20 cellular contexts compared by ENCODE assay signal in genomic region chr10:99809481-99809880, GRCh38.
"Had no signal": no experiment of that assay in that cellular context is flagged by ENCODE, and none has a peak within 500 bp of the region (broad histone marks: within the 10 kb centered on the region; RNA-seq: fewer than 3 reads in every experiment).

No MANE protein-coding gene starts in this region.

- H3K4me3 Mint-ChIP-seq: activated CD4-positive, alpha-beta T cell treated with anti-CD3 and anti-CD28 coated beads, Interleukin-2, amount 10 ng/mL, durations not matched to agents 24 days and 14 days; activated naive CD4-positive, alpha-beta T cell treated with anti-CD3 and anti-CD28 coated beads, Interleukin-2, amount 10 ng/mL, durations not matched to agents 7 days and 5 days; activated T-helper 17 cell treated with anti-CD3 and anti-CD28 coated beads, Interleukin-2, amount 50 U/mL, for 72 hours; brain; naive B cell; T-cell had no signal

- H3K27me3 ChIP-seq: heart right ventricle, pancreas, right atrium auricular region, spleen, testis had no signal

- H3K27ac ChIP-seq: heart right ventricle, left ventricle myocardium inferior, pancreas, right atrium auricular region, SK-N-MC, spleen, testis had no signal

- H3K27ac Mint-ChIP-seq: activated CD4-positive, alpha-beta T cell treated with anti-CD3 and anti-CD28 coated beads, Interleukin-2, amount 10 ng/mL, durations not matched to agents 24 days and 14 days; activated naive CD4-positive, alpha-beta T cell treated with anti-CD3 and anti-CD28 coated beads, Interleukin-2, amount 10 ng/mL, durations not matched to agents 7 days and 5 days; activated T-helper 17 cell treated with anti-CD3 and anti-CD28 coated beads, Interleukin-2, amount 50 U/mL, for 72 hours; T-cell had no signal

- H3K4me1 Mint-ChIP-seq: activated CD4-positive, alpha-beta T cell treated with anti-CD3 and anti-CD28 coated beads, Interleukin-2, amount 10 ng/mL, durations not matched to agents 24 days and 14 days; activated naive CD4-positive, alpha-beta T cell treated with anti-CD3 and anti-CD28 coated beads, Interleukin-2, amount 10 ng/mL, durations not matched to agents 7 days and 5 days; activated T-helper 17 cell treated with anti-CD3 and anti-CD28 coated beads, Interleukin-2, amount 50 U/mL, for 72 hours; brain; naive B cell; T-cell had no signal

- ATAC-seq: activated T-helper 17 cell treated with anti-CD3 and anti-CD28 coated beads, Interleukin-2, amount 50 U/mL, for 72 hours; heart right ventricle; Right ventricle myocardium inferior; T-cell had no signal

- DNase-seq: activated CD4-positive, alpha-beta T cell treated with anti-CD3 and anti-CD28 coated beads, Interleukin-2, amount 10 ng/mL, durations not matched to agents 24 days and 14 days; activated CD8-positive, alpha-beta memory T cell treated with anti-CD3 and anti-CD28 coated beads for 24 hours; activated naive CD4-positive, alpha-beta T cell treated with anti-CD3 and anti-CD28 coated beads, Interleukin-2, amount 10 ng/mL, durations not matched to agents 7 days and 5 days; foreskin melanocyte; heart right ventricle; kidney; left ventricle myocardium inferior; naive B cell; pancreas; spleen; stimulated activated CD4-positive, alpha-beta T cell treated with anti-CD3 and anti-CD28 coated beads, Interleukin-1b, Interleukin-23, amount 100 ng/mL, for 48 hours; stimulated activated naive CD4-positive, alpha-beta T cell; T-cell; T1000; testis had no signal

- H3K9me3 Mint-ChIP-seq: activated CD4-positive, alpha-beta T cell treated with anti-CD3 and anti-CD28 coated beads, Interleukin-2, amount 10 ng/mL, durations not matched to agents 24 days and 14 days; activated naive CD4-positive, alpha-beta T cell treated with anti-CD3 and anti-CD28 coated beads, Interleukin-2, amount 10 ng/mL, durations not matched to agents 7 days and 5 days; activated T-helper 17 cell treated with anti-CD3 and anti-CD28 coated beads, Interleukin-2, amount 50 U/mL, for 72 hours; brain; naive B cell; T-cell had no signal

- H3K36me3 Mint-ChIP-seq: activated naive CD4-positive, alpha-beta T cell treated with anti-CD3 and anti-CD28 coated beads, Interleukin-2, amount 10 ng/mL, durations not matched to agents 7 days and 5 days; brain had no signal

- H3K27me3 Mint-ChIP-seq: activated CD4-positive, alpha-beta T cell treated with anti-CD3 and anti-CD28 coated beads, Interleukin-2, amount 10 ng/mL, durations not matched to agents 24 days and 14 days; activated naive CD4-positive, alpha-beta T cell treated with anti-CD3 and anti-CD28 coated beads, Interleukin-2, amount 10 ng/mL, durations not matched to agents 7 days and 5 days; activated T-helper 17 cell treated with anti-CD3 and anti-CD28 coated beads, Interleukin-2, amount 50 U/mL, for 72 hours; naive B cell; T-cell had no signal

- H3K4me1 ChIP-seq: heart right ventricle, left ventricle myocardium inferior, pancreas, right atrium auricular region, spleen, testis had no signal

- H3K4me3 ChIP-seq: heart right ventricle, left ventricle myocardium inferior, pancreas, right atrium auricular region, SK-N-MC, spleen, testis had no signal

- H3K36me3 ChIP-seq: heart right ventricle, left ventricle myocardium inferior, right atrium auricular region had no signal

- H3K9me3 ChIP-seq: heart right ventricle, left ventricle myocardium inferior, pancreas, right atrium auricular region, spleen, testis had no signal
